Comparison of ENCODE assay signal across 11 cellular contexts in genomic region chr3:171001957-171002694, GRCh38. TPM values are rescaled to one million over a fixed set of nuclear protein-coding genes. Genes with fewer than 3 reads are reported as not detected.
DNase-seq lines count a peak whose midpoint lies in the region; ATAC-seq and TF ChIP-seq lines count a peak whose summit lies in the region.
"Had no signal": no experiment of that assay in that cellular context is flagged by ENCODE, and none has a peak within 500 bp of the region (broad histone marks: within the 10 kb centered on the region; RNA-seq: fewer than 3 reads in every experiment).

No MANE protein-coding gene starts in this region.

- H3K4me1 ChIP-seq in transverse colon, result peaks cover 0 to 48% (median 20%) of the 10 kb centered on the region in 4 donors

- peak overlapping the region in 2 of 4 donors; percentile 14 for H3K27ac ChIP-seq in transverse colon

- intact Hi-C loops in transverse colon (cut with DNase I; ENCODE audit: low total_unique reads), result no loop called here

- TF ChIP-seq CTCF in transverse colon (IDR thresholded peaks at IDR 0.05), result no peak

- in situ Hi-C loops in transverse colon (cut with MboI; ENCODE audit: low pct_ligation_motif_present in 1 of 4, low pct_unique_long_range_greater_than_20kb in 1 of 4, low sequenced_read_pairs in 3 of 4), result no loop called here

- no peaks in the 10 kb centered on the region for H3K36me3 ChIP-seq in transverse colon

- TF ChIP-seq EP300 in transverse colon (IDR thresholded peaks at IDR 0.05; ENCODE audit: low read depth), result no peak

- no peak overlapping the region for H3K4me3 ChIP-seq in transverse colon

- no peak for TF ChIP-seq POLR2A in transverse colon (IDR thresholded peaks at IDR 0.05)

- H3K27me3 ChIP-seq in transverse colon, result no peaks in the 10 kb centered on the region

- WGBS in transverse colon (ENCODE audit: low coverage in 1 of 2), 2 donors, result 47 to 51% methylated on average over 4 to 5 of the region's 5 CpGs

- ATAC-seq in HG03108 (IDR thresholded peaks at IDR 0.05; ENCODE audit: unreplicated experiment), result no peak

- no peaks in the 10 kb centered on the region for H3K9me3 ChIP-seq in transverse colon

- peak; percentile 9 for DNase-seq in NOMO-1 treated with DMSO at 0.1 percent for 48 hours (lab: John Stamatoyannopoulos, UW; ENCODE audit: unreplicated experiment)
- no peak for DNase-seq in NOMO-1 treated with dmso at 0.1 percent for 144 hours (lab: John Stamatoyannopoulos, UW; ENCODE audit: unreplicated experiment)
- peak; percentile 51 for DNase-seq in SKM-1 (lab: John Stamatoyannopoulos, UW; ENCODE audit: unreplicated experiment)
- DNase-seq in glomerular visceral epithelial cell (ENCODE audit: extremely low spot score), result peak; percentile 21
- DNase-seq in transverse colon, result peak; percentile 18
- no peak for DNase-seq in COLO668 (lab: John Stamatoyannopoulos, UW; ENCODE audit: unreplicated experiment)
- DNase-seq in NCI-H1417 treated with DMSO at 0.1 percent for 48 hours (lab: John Stamatoyannopoulos, UW), result no peak
- DNase-seq: cerebellar nuclear complex had no signal

RNA-seq across cellular contexts. Expression of gene SLC2A2, which starts 24.4 kb away (rescaled TPM):
- total RNA-seq in transverse colon, result not detected
- total RNA-seq: activated CD8-positive, alpha-beta memory T cell treated with anti-CD3 and anti-CD28 coated beads for 36 hours; lung microvascular endothelial cell had no signal

Comparison
In these comparisons a context has a peak if more than half of its experiments do, and no peak if none do; other contexts are left out.
1. DNase-seq: peak in NOMO-1 treated with DMSO at 0.1 percent for 48 hours (single experiment), SKM-1 (single experiment), glomerular visceral epithelial cell (single experiment) and transverse colon (single experiment); none in NOMO-1 treated with dmso at 0.1 percent for 144 hours (single experiment), COLO668 (single experiment) and NCI-H1417 treated with DMSO at 0.1 percent for 48 hours (single experiment).